Comparison of ENCODE assay signal across 1 cellular context in genomic region chr17:42275527-42276358, GRCh38.
A peak's percentile ranks its signal among the peaks of the same experiment; 100 is the strongest.
TF ChIP-seq lines count a peak whose summit lies in the region.

No MANE protein-coding gene starts in this region.

TF ChIP-seq in K562, 482 proteins besides CTCF, POLR2A, EP300 and RAD21 (continued from another document and continues in another):
- no peak for TF ChIP-seq HMGXB4 (CRISPR knock-in tag; IDR thresholded peaks at IDR 0.05)
- peak; percentile 55; the same call in 1 of the 2 replicates for TF ChIP-seq NBN (IDR thresholded peaks at IDR 0.05; ENCODE audit: low read depth)
- TF ChIP-seq E2F4 (CRISPR knock-in tag; IDR thresholded peaks at IDR 0.05; ENCODE audit: low read depth): no peak
- TF ChIP-seq, protein P1, sequence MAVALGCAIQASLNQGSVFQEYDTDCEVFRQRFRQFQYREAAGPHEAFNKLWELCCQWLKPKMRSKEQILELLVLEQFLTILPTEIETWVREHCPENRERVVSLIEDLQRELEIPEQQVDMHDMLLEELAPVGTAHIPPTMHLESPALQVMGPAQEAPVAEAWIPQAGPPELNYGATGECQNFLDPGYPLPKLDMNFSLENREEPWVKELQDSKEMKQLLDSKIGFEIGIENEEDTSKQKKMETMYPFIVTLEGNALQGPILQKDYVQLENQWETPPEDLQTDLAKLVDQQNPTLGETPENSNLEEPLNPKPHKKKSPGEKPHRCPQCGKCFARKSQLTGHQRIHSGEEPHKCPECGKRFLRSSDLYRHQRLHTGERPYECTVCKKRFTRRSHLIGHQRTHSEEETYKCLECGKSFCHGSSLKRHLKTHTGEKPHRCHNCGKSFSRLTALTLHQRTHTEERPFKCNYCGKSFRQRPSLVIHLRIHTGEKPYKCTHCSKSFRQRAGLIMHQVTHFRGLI (CRISPR knock-in tag; IDR thresholded peaks at IDR 0.05): 0 out of 2 replicates have a peak, but pooled peaks have one; percentile 35
- TF ChIP-seq XRCC5 (IDR thresholded peaks at IDR 0.05; ENCODE audit: low read depth, low read length): no peak
- TF ChIP-seq ZNF75A (CRISPR knock-in tag; IDR thresholded peaks at IDR 0.05): no peak
- TF ChIP-seq, protein P2, sequence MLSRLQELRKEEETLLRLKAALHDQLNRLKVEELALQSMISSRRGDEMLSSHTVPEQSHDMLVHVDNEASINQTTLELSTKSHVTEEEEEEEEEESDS (CRISPR knock-in tag; IDR thresholded peaks at IDR 0.05): no peak
- no peak for TF ChIP-seq PATZ1 (CRISPR knock-in tag; IDR thresholded peaks at IDR 0.05; ENCODE audit: borderline replicate concordance)
- no peak for TF ChIP-seq FOXA3 (CRISPR knock-in tag; conservative IDR thresholded peaks at IDR 0.05 in 1 of 2, IDR thresholded peaks at IDR 0.05 in 1 of 2)
- TF ChIP-seq NFE2 (IDR thresholded peaks at IDR 0.05; ENCODE audit: low read depth): no peak
- no peak for TF ChIP-seq TARDBP (IDR thresholded peaks at IDR 0.05)
- no peak for TF ChIP-seq FOXM1 (IDR thresholded peaks at IDR 0.05; ENCODE audit: low read depth)
- TF ChIP-seq FOXM1 (CRISPR knock-in tag; IDR thresholded peaks at IDR 0.05; ENCODE audit: low read depth): no peak
- TF ChIP-seq, protein P3, sequence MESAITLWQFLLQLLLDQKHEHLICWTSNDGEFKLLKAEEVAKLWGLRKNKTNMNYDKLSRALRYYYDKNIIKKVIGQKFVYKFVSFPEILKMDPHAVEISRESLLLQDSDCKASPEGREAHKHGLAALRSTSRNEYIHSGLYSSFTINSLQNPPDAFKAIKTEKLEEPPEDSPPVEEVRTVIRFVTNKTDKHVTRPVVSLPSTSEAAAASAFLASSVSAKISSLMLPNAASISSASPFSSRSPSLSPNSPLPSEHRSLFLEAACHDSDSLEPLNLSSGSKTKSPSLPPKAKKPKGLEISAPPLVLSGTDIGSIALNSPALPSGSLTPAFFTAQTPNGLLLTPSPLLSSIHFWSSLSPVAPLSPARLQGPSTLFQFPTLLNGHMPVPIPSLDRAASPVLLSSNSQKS (CRISPR knock-in tag; IDR thresholded peaks at IDR 0.05): no peak
- no peak for TF ChIP-seq ZNF121 (CRISPR knock-in tag; conservative IDR thresholded peaks at IDR 0.05)
- TF ChIP-seq ZNF165 (CRISPR knock-in tag; IDR thresholded peaks at IDR 0.05; ENCODE audit: borderline replicate concordance): no peak
- peak; percentile 51; the same call in 1 of the 2 replicates for TF ChIP-seq ARID1B (IDR thresholded peaks at IDR 0.05)
- TF ChIP-seq, protein P4, sequence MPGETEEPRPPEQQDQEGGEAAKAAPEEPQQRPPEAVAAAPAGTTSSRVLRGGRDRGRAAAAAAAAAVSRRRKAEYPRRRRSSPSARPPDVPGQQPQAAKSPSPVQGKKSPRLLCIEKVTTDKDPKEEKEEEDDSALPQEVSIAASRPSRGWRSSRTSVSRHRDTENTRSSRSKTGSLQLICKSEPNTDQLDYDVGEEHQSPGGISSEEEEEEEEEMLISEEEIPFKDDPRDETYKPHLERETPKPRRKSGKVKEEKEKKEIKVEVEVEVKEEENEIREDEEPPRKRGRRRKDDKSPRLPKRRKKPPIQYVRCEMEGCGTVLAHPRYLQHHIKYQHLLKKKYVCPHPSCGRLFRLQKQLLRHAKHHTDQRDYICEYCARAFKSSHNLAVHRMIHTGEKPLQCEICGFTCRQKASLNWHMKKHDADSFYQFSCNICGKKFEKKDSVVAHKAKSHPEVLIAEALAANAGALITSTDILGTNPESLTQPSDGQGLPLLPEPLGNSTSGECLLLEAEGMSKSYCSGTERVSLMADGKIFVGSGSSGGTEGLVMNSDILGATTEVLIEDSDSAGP (CRISPR knock-in tag; IDR thresholded peaks at IDR 0.05): no peak
- TF ChIP-seq NRF1 (conservative IDR thresholded peaks at IDR 0.05 in 1 of 2, IDR thresholded peaks at IDR 0.05 in 1 of 2): peak; percentile 25 to 31; a peak in 2 of 4 replicates
- no peak for TF ChIP-seq TCF7L2 (IDR thresholded peaks at IDR 0.05; ENCODE audit: low read depth, low read length)
- TF ChIP-seq THAP7 (CRISPR knock-in tag; IDR thresholded peaks at IDR 0.05): no peak
- TF ChIP-seq BMI1 (IDR thresholded peaks at IDR 0.05; ENCODE audit: low read length): no peak
- TF ChIP-seq, protein P5, sequence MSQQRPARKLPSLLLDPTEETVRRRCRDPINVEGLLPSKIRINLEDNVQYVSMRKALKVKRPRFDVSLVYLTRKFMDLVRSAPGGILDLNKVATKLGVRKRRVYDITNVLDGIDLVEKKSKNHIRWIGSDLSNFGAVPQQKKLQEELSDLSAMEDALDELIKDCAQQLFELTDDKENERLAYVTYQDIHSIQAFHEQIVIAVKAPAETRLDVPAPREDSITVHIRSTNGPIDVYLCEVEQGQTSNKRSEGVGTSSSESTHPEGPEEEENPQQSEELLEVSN (IDR thresholded peaks at IDR 0.05; ENCODE audit: borderline replicate concordance in 1 of 2, extremely low read depth in 1 of 2, insufficient read depth in 1 of 2, insufficient read length in 1 of 2, low read depth in 1 of 2, low read length in 1 of 2, poor library complexity in 1 of 2, severe bottlenecking in 1 of 2): peak in 1 of 2 experiments; percentile 20
- no peak for TF ChIP-seq ZFP30 (CRISPR knock-in tag; IDR thresholded peaks at IDR 0.05; ENCODE audit: borderline replicate concordance)
- no peak for TF ChIP-seq ZNF79 (CRISPR knock-in tag; IDR thresholded peaks at IDR 0.05; ENCODE audit: low read depth)
- TF ChIP-seq ZEB2 (IDR thresholded peaks at IDR 0.05): 0 out of 2 replicates have a peak, but pooled peaks have one; percentile 23
- TF ChIP-seq RBM25 (IDR thresholded peaks at IDR 0.05; ENCODE audit: low read depth, low read length, severe bottlenecking): no peak
- TF ChIP-seq, protein P6, sequence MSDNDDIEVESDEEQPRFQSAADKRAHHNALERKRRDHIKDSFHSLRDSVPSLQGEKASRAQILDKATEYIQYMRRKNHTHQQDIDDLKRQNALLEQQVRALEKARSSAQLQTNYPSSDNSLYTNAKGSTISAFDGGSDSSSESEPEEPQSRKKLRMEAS (CRISPR knock-in tag; IDR thresholded peaks at IDR 0.05): peak; percentile 56
- TF ChIP-seq ZBTB1 (CRISPR knock-in tag; IDR thresholded peaks at IDR 0.05; ENCODE audit: borderline replicate concordance, low read depth): no peak
- TF ChIP-seq CBX2 (IDR thresholded peaks at IDR 0.05; ENCODE audit: insufficient read depth, low read length, poor library complexity, severe bottlenecking): no peak
- TF ChIP-seq, protein P7, sequence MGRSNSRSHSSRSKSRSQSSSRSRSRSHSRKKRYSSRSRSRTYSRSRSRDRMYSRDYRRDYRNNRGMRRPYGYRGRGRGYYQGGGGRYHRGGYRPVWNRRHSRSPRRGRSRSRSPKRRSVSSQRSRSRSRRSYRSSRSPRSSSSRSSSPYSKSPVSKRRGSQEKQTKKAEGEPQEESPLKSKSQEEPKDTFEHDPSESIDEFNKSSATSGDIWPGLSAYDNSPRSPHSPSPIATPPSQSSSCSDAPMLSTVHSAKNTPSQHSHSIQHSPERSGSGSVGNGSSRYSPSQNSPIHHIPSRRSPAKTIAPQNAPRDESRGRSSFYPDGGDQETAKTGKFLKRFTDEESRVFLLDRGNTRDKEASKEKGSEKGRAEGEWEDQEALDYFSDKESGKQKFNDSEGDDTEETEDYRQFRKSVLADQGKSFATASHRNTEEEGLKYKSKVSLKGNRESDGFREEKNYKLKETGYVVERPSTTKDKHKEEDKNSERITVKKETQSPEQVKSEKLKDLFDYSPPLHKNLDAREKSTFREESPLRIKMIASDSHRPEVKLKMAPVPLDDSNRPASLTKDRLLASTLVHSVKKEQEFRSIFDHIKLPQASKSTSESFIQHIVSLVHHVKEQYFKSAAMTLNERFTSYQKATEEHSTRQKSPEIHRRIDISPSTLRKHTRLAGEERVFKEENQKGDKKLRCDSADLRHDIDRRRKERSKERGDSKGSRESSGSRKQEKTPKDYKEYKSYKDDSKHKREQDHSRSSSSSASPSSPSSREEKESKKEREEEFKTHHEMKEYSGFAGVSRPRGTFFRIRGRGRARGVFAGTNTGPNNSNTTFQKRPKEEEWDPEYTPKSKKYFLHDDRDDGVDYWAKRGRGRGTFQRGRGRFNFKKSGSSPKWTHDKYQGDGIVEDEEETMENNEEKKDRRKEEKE (IDR thresholded peaks at IDR 0.05; ENCODE audit: borderline replicate concordance in 1 of 2, control insufficient read depth in 1 of 2, low read depth in 2 of 2, low read length in 1 of 2): no peak
- no peak for TF ChIP-seq HSF4 (CRISPR knock-in tag; IDR thresholded peaks at IDR 0.05; ENCODE audit: borderline replicate concordance)
- TF ChIP-seq NFIX (CRISPR knock-in tag; IDR thresholded peaks at IDR 0.05; ENCODE audit: low read depth): no peak
- TF ChIP-seq, protein P8, sequence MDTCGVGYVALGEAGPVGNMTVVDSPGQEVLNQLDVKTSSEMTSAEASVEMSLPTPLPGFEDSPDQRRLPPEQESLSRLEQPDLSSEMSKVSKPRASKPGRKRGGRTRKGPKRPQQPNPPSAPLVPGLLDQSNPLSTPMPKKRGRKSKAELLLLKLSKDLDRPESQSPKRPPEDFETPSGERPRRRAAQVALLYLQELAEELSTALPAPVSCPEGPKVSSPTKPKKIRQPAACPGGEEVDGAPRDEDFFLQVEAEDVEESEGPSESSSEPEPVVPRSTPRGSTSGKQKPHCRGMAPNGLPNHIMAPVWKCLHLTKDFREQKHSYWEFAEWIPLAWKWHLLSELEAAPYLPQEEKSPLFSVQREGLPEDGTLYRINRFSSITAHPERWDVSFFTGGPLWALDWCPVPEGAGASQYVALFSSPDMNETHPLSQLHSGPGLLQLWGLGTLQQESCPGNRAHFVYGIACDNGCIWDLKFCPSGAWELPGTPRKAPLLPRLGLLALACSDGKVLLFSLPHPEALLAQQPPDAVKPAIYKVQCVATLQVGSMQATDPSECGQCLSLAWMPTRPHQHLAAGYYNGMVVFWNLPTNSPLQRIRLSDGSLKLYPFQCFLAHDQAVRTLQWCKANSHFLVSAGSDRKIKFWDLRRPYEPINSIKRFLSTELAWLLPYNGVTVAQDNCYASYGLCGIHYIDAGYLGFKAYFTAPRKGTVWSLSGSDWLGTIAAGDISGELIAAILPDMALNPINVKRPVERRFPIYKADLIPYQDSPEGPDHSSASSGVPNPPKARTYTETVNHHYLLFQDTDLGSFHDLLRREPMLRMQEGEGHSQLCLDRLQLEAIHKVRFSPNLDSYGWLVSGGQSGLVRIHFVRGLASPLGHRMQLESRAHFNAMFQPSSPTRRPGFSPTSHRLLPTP (IDR thresholded peaks at IDR 0.05; ENCODE audit: borderline replicate concordance, extremely low read depth, insufficient read length): no peak
- TF ChIP-seq, protein P9, sequence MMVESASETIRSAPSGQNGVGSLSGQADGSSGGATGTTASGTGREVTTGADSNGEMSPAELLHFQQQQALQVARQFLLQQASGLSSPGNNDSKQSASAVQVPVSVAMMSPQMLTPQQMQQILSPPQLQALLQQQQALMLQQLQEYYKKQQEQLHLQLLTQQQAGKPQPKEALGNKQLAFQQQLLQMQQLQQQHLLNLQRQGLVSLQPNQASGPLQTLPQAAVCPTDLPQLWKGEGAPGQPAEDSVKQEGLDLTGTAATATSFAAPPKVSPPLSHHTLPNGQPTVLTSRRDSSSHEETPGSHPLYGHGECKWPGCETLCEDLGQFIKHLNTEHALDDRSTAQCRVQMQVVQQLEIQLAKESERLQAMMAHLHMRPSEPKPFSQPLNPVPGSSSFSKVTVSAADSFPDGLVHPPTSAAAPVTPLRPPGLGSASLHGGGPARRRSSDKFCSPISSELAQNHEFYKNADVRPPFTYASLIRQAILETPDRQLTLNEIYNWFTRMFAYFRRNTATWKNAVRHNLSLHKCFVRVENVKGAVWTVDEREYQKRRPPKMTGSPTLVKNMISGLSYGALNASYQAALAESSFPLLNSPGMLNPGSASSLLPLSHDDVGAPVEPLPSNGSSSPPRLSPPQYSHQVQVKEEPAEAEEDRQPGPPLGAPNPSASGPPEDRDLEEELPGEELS (CRISPR knock-in tag; IDR thresholded peaks at IDR 0.05; ENCODE audit: borderline replicate concordance): no peak
- no peak for TF ChIP-seq SMARCA5 (IDR thresholded peaks at IDR 0.05)
- no peak for TF ChIP-seq GABPB2 (CRISPR knock-in tag; conservative IDR thresholded peaks at IDR 0.05)
- no peak for TF ChIP-seq ESRRB (CRISPR knock-in tag; IDR thresholded peaks at IDR 0.05; ENCODE audit: borderline replicate concordance)
- TF ChIP-seq NCOA4 (IDR thresholded peaks at IDR 0.05; ENCODE audit: partially characterized antibody): no peak
- TF ChIP-seq TRIM28 (IDR thresholded peaks at IDR 0.05): no peak
- TF ChIP-seq CBX8 (IDR thresholded peaks at IDR 0.05; ENCODE audit: borderline replicate concordance, extremely low read depth, low read depth, low read length, poor library complexity, severe bottlenecking): no peak
- no peak for TF ChIP-seq MECOM (CRISPR knock-in tag; IDR thresholded peaks at IDR 0.05)
